15 cellular contexts compared by ENCODE assay signal in genomic region chr6:13299403-13299821, GRCh38.
"Had no signal": no experiment of that assay in that cellular context is flagged by ENCODE, and none has a peak within 500 bp of the region (broad histone marks: within the 10 kb centered on the region; RNA-seq: fewer than 3 reads in every experiment).

No MANE protein-coding gene starts in this region.

- H3K27me3 Mint-ChIP-seq: activated CD8-positive, alpha-beta memory T cell treated with anti-CD3 and anti-CD28 coated beads, Interleukin-2, amount 10 ng/mL, durations not matched to agents 7 days and 5 days; natural killer cell treated with Interleukin-12 subunit alpha and Interleukin-12 subunit beta and Interleukin-15 and Interleukin-18, amount 100 ng/mL, for 72 hours; stimulated activated naive CD8-positive, alpha-beta T cell treated with anti-CD3 and anti-CD28 coated beads, Interleukin-15, amount 100 ng/mL, for 72 hours had no signal

- H3K27me3 ChIP-seq: cardiac muscle cell, foreskin keratinocyte, heart left ventricle, testis had no signal

- H3K4me3 Mint-ChIP-seq: activated CD8-positive, alpha-beta memory T cell treated with anti-CD3 and anti-CD28 coated beads, Interleukin-2, amount 10 ng/mL, durations not matched to agents 7 days and 5 days; activated T-helper 1 cell treated with anti-CD3 and anti-CD28 coated beads, Interleukin-12 subunit alpha, Interleukin-12 subunit beta, Interleukin-2, Interleukin-4 antibody, amounts not matched to agents 30 ng/mL and 10 ng/mL and 1 ng/mL, durations not matched to agents 14 hours and 24 hours and 36 hours; natural killer cell treated with Interleukin-12 subunit alpha and Interleukin-12 subunit beta and Interleukin-15 and Interleukin-18, amount 100 ng/mL, for 72 hours; stimulated activated naive CD8-positive, alpha-beta T cell treated with anti-CD3 and anti-CD28 coated beads, Interleukin-15, amount 100 ng/mL, for 72 hours; T-helper 1 cell treated with Interleukin-12 subunit alpha and Interleukin-12 subunit beta and Interleukin-4 antibody, amounts not matched to agents 30 μg/mL and 1 μg/mL, for 36 hours had no signal

- DNase-seq: activated CD4-positive, alpha-beta T cell treated with anti-CD3 and anti-CD28 coated beads, Interleukin-2, amount 50 U/mL, for 48 hours; activated CD4-positive, CD25-positive, alpha-beta regulatory T cell; activated CD8-positive, alpha-beta memory T cell treated with anti-CD3 and anti-CD28 coated beads, Interleukin-2, amount 10 ng/mL, durations not matched to agents 7 days and 5 days; activated naive CD4-positive, alpha-beta T cell treated with Interleukin-2 at 50 U/mL for 16 hours; foreskin keratinocyte; heart left ventricle; mammary epithelial cell; stimulated activated CD4-positive, alpha-beta T cell treated with anti-CD3 and anti-CD28 coated beads, Interleukin-2, amount 100 ng/mL, for 48 hours; stimulated activated naive CD8-positive, alpha-beta T cell treated with anti-CD3 and anti-CD28 coated beads, Interleukin-15, amount 100 ng/mL, for 72 hours; testis had no signal

- ATAC-seq: activated CD8-positive, alpha-beta memory T cell treated with anti-CD3 and anti-CD28 coated beads, Interleukin-2, amount 10 ng/mL, durations not matched to agents 7 days and 5 days; foreskin keratinocyte; heart left ventricle; left lobe of liver; natural killer cell treated with Interleukin-12 subunit alpha and Interleukin-12 subunit beta and Interleukin-15 and Interleukin-18, amount 100 ng/mL, for 72 hours; stimulated activated naive CD8-positive, alpha-beta T cell treated with anti-CD3 and anti-CD28 coated beads, Interleukin-15, amount 100 ng/mL, for 72 hours had no signal

- H3K9me3 Mint-ChIP-seq: activated T-helper 1 cell treated with anti-CD3 and anti-CD28 coated beads, Interleukin-12 subunit alpha, Interleukin-12 subunit beta, Interleukin-2, Interleukin-4 antibody, amounts not matched to agents 30 ng/mL and 10 ng/mL and 1 ng/mL, durations not matched to agents 14 hours and 24 hours and 36 hours; natural killer cell treated with Interleukin-12 subunit alpha and Interleukin-12 subunit beta and Interleukin-15 and Interleukin-18, amount 100 ng/mL, for 72 hours; stimulated activated naive CD8-positive, alpha-beta T cell treated with anti-CD3 and anti-CD28 coated beads, Interleukin-15, amount 100 ng/mL, for 72 hours; T-helper 1 cell treated with Interleukin-12 subunit alpha and Interleukin-12 subunit beta and Interleukin-4 antibody, amounts not matched to agents 30 μg/mL and 1 μg/mL, for 36 hours had no signal

- H3K9me3 ChIP-seq: heart left ventricle, testis had no signal

- H3K4me1 ChIP-seq: testis had no signal

- H3K27ac ChIP-seq: cardiac muscle cell, foreskin keratinocyte, heart left ventricle, testis had no signal

- H3K4me3 ChIP-seq: cardiac muscle cell, heart left ventricle, testis had no signal

- H3K27ac Mint-ChIP-seq: activated CD8-positive, alpha-beta memory T cell treated with anti-CD3 and anti-CD28 coated beads, Interleukin-2, amount 10 ng/mL, durations not matched to agents 7 days and 5 days; activated T-helper 1 cell treated with anti-CD3 and anti-CD28 coated beads, Interleukin-12 subunit alpha, Interleukin-12 subunit beta, Interleukin-2, Interleukin-4 antibody, amounts not matched to agents 30 ng/mL and 10 ng/mL and 1 ng/mL, durations not matched to agents 14 hours and 24 hours and 36 hours; natural killer cell treated with Interleukin-12 subunit alpha and Interleukin-12 subunit beta and Interleukin-15 and Interleukin-18, amount 100 ng/mL, for 72 hours; T-helper 1 cell treated with Interleukin-12 subunit alpha and Interleukin-12 subunit beta and Interleukin-4 antibody, amounts not matched to agents 30 μg/mL and 1 μg/mL, for 36 hours had no signal
